In the genomic region with DNA sequence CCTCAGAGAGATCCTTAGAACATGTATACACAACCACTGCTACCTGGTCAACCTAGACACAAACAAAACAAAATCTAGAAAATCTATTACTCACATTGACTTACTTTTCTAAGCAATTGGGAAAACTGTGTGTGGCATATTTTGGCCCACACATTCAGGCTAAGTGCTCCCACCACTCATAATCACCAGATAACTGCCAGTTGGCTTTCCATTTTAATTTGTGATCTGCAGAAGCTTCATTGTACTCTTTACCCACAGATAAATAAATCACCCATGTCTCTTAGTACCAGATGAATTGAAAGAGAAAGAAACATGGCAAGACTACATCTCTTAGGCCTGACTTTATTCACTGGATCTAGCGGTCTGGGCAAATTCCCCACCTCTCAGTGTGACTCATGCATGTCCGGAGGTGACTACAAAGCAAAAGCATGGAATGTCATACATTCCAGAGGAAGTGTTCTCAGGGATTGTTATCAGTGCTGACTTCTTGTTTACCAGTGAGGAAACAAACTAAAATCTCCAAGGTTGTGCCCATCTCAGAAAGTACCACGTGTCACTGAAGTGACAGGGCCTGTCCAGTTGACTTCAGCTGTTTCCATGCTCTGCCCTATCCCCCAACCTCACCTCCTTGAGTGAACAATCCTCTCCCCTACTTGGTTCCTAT, we compare ENCODE assay signal across 9 cellular contexts. TPM values are rescaled to one million over a fixed set of nuclear protein-coding genes. Genes with fewer than 3 reads are reported as not detected.
DNase-seq lines count a peak whose midpoint lies in the region; ATAC-seq and TF ChIP-seq lines count a peak whose summit lies in the region.
"Had no signal": no experiment of that assay in that cellular context is flagged by ENCODE, and none has a peak within 500 bp of the region (broad histone marks: within the 10 kb centered on the region; RNA-seq: fewer than 3 reads in every experiment).

No MANE protein-coding gene starts in this region.

- H2BK12ac ChIP-seq in neuronal stem cell (ENCODE audit: low read length) = no peak overlapping the region

- intact Hi-C loops in PC-9 (cut with micrococcal nuclease; ENCODE audit: unreplicated experiment) (loop anchor here (1.0 to 2.0 kb wide), 7 partner anchors 14 to 283 kb away; a partner anchor contains a TSS), testis (cut with DNase I; ENCODE audit: low total_unique reads) (no loop called here)

- WGBS in neuronal stem cell (ENCODE audit: extremely low coverage in 2 of 2, insufficient read length in 2 of 2, insufficient replicate concordance in 1 of 2), 2 donors = no CpG with 5 or more reads among the region's 3 CpGs
- WGBS in testis, 2 donors = 54 to 68% methylated on average over 3 of the region's 3 CpGs

- H2BK5ac ChIP-seq in neuronal stem cell (ENCODE audit: low read length) = no peak overlapping the region

- H3K79me2 ChIP-seq in PC-9 (ENCODE audit: low read depth) = peaks cover 15% of the 10 kb centered on the region
- peaks cover 26% of the 10 kb centered on the region for H3K79me2 ChIP-seq in fibroblast of lung (ENCODE audit: control insufficient read depth, insufficient read depth, low read length)

- H3K18ac ChIP-seq in neuronal stem cell (ENCODE audit: low read length) = no peak overlapping the region

- H4K91ac ChIP-seq in neuronal stem cell (ENCODE audit: low read depth, low read length, poor library complexity) = no peak overlapping the region

- POLR2A ChIA-PET in BJ (lab: Charles Lee) (no interaction called here), PC-9 (lab: Charles Lee; ENCODE audit: unreplicated experiment) (interaction anchor here (0.8 to 1.5 kb wide), 2 partner anchors 248 to 279 kb away, joined by 3 read pairs; no protein-coding TSS in a partner anchor)

- no peaks in the 10 kb centered on the region for H3K9me2 ChIP-seq in PC-9 (ENCODE audit: insufficient read depth)

- H3K36me3 Mint-ChIP-seq in activated T-cell treated with anti-CD3 and anti-CD28 coated beads, Interleukin-2, amount 50 U/mL, for 4 hours (ENCODE audit: insufficient read depth) = no peaks in the 10 kb centered on the region

- H3K4me2 ChIP-seq in PC-9 (peak overlapping the region; percentile 42), fibroblast of lung (ENCODE audit: extremely low read depth, insufficient read depth, low read length) (peak overlapping the region; percentile 19), neuronal stem cell (ENCODE audit: insufficient read depth, low read length, poor library complexity, severe bottlenecking) (no peak overlapping the region)

- peaks cover 2% of the 10 kb centered on the region for H3K4me1 Mint-ChIP-seq in activated T-cell treated with anti-CD3 and anti-CD28 coated beads, Interleukin-2, amount 50 U/mL, for 4 hours (ENCODE audit: low read depth)

- CTCF ChIA-PET in BJ (lab: Yijun Ruan, JAX) (interaction anchor here (0.7 to 1.1 kb wide), 2 partner anchors 10 to 13 kb away, joined by 3 read pairs; no protein-coding TSS in a partner anchor), PC-9 (lab: Charles Lee) (no interaction called here)

- H3K9ac ChIP-seq in fibroblast of lung (ENCODE audit: insufficient read depth, low read length) = no peak overlapping the region
- H3K9ac ChIP-seq in neuronal stem cell (ENCODE audit: low read depth, low read length, poor library complexity) = no peak overlapping the region

- peaks cover 24% of the 10 kb centered on the region for H3F3A ChIP-seq in PC-9 (ENCODE audit: insufficient read depth, low read depth)

- no peak overlapping the region for H2AK5ac ChIP-seq in neuronal stem cell (ENCODE audit: low read depth, low read length)

- no peak for TF ChIP-seq CTCF in BJ (IDR thresholded peaks at IDR 0.05; ENCODE audit: insufficient read depth, low read depth, low read length)
- no peak for TF ChIP-seq CTCF in PC-9 (conservative IDR thresholded peaks at IDR 0.05)
- TF ChIP-seq CTCF in fibroblast of lung (conservative IDR thresholded peaks at IDR 0.05 in 1 of 2, IDR thresholded peaks at IDR 0.05 in 1 of 2; ENCODE audit: low read depth in 1 of 2, low read length in 2 of 2) = no peak
- TF ChIP-seq CTCF in testis (IDR thresholded peaks at IDR 0.05) = no peak

- DNase-seq in BJ (ENCODE audit: low read depth) = peak; percentile 91
- peak; percentile 73 to 99 for DNase-seq in PC-9
- DNase-seq in fibroblast of lung (ENCODE audit: low read depth in 2 of 2) = peak; percentile 89 to 100
- peak; percentile 6 for DNase-seq in neuronal stem cell (ENCODE audit: low spot score)
- DNase-seq in activated T-cell treated with anti-CD3 and anti-CD28 coated beads, Interleukin-2, amount 50 U/mL, for 4 hours = no peak
- DNase-seq in testis = no peak
- no peak for DNase-seq in activated CD4-positive, alpha-beta T cell treated with anti-CD3 and anti-CD28 coated beads for 48 hours
- DNase-seq: hypothalamus had no signal

- no peak overlapping the region for H3K14ac ChIP-seq in neuronal stem cell (ENCODE audit: low read length)

- H3K79me1 ChIP-seq in neuronal stem cell (ENCODE audit: low read depth, low read length) = no peaks in the 10 kb centered on the region

- no peak overlapping the region for H3K4me3 ChIP-seq in BJ (ENCODE audit: low read depth, low read length)
- H3K4me3 ChIP-seq in PC-9 = no peak overlapping the region
- H3K4me3 ChIP-seq in fibroblast of lung (replicated peaks in 1 of 4; ENCODE audit: control extremely low read depth in 1 of 4, insufficient read depth in 1 of 4, low read depth in 3 of 4, low read length in 4 of 4) = no peak overlapping the region
- H3K4me3 ChIP-seq in neuronal stem cell (ENCODE audit: low read length in 2 of 2) = no peak overlapping the region
- no peak overlapping the region for H3K4me3 ChIP-seq in testis

- no peak overlapping the region for H3K4ac ChIP-seq in neuronal stem cell (ENCODE audit: low read length)

- peaks cover 13% of the 10 kb centered on the region for H3K27me3 Mint-ChIP-seq in activated T-cell treated with anti-CD3 and anti-CD28 coated beads, Interleukin-2, amount 50 U/mL, for 4 hours (ENCODE audit: low read depth)

- H3K27me3 ChIP-seq in BJ (ENCODE audit: control insufficient read depth, insufficient read depth, low read length) (no peaks in the 10 kb centered on the region), PC-9 (ENCODE audit: insufficient read depth, low read depth) (no peaks in the 10 kb centered on the region), fibroblast of lung (ENCODE audit: control insufficient read depth, insufficient read depth, low read length) (no peaks in the 10 kb centered on the region), neuronal stem cell (ENCODE audit: control insufficient read depth in 3 of 3, insufficient read depth in 3 of 3, low read depth in 1 of 3, low read length in 3 of 3) (no peaks in the 10 kb centered on the region), testis (no peaks in the 10 kb centered on the region)

- no peak overlapping the region for H4K8ac ChIP-seq in neuronal stem cell (ENCODE audit: low read depth, low read length)

- BruUV-seq in PC-9 (replicated peaks; lab: Mats Ljungman, UMichigan) = no TSS peak

- H3K36me3 ChIP-seq in BJ (ENCODE audit: control insufficient read depth, insufficient read depth, low read length) = no peaks in the 10 kb centered on the region
- no peaks in the 10 kb centered on the region; the same call in 1 of the 2 replicates for H3K36me3 ChIP-seq in PC-9 (ENCODE audit: low read depth)
- no peaks in the 10 kb centered on the region for H3K36me3 ChIP-seq in fibroblast of lung (ENCODE audit: control insufficient read depth, insufficient read depth, low read length)
- H3K36me3 ChIP-seq in neuronal stem cell (replicated peaks in 1 of 2; ENCODE audit: control insufficient read depth in 2 of 2, insufficient read depth in 2 of 2, low read length in 2 of 2) = no peaks in the 10 kb centered on the region
- H3K36me3 ChIP-seq in testis (ENCODE audit: low read depth, missing control alignments) = no peaks in the 10 kb centered on the region

- no peak overlapping the region for H2BK120ac ChIP-seq in neuronal stem cell (ENCODE audit: low read depth, low read length)

- H3K4me3 Mint-ChIP-seq in activated T-cell treated with anti-CD3 and anti-CD28 coated beads, Interleukin-2, amount 50 U/mL, for 4 hours = no peak overlapping the region

- no peak overlapping the region for H2BK15ac ChIP-seq in neuronal stem cell (ENCODE audit: low read length)

- H3K27ac ChIP-seq in PC-9 (peak overlapping the region; percentile 68), fibroblast of lung (ENCODE audit: insufficient read depth, low read length) (peak overlapping the region; percentile 99), neuronal stem cell (replicated peaks; ENCODE audit: low read length) (no peak overlapping the region), testis (no peak overlapping the region)

- H3K9me3 ChIP-seq in PC-9 (ENCODE audit: insufficient read depth, low read depth) = peaks cover 17% of the 10 kb centered on the region
- H3K9me3 ChIP-seq in fibroblast of lung (ENCODE audit: control insufficient read depth, insufficient read depth, low read depth, low read length) = no peaks in the 10 kb centered on the region
- peaks cover 1 to 3% of the 10 kb centered on the region in 2 donors for H3K9me3 ChIP-seq in neuronal stem cell (replicated peaks in 1 of 2; ENCODE audit: control insufficient read depth in 2 of 2, insufficient read depth in 1 of 2, low read depth in 1 of 2, low read length in 2 of 2)
- H3K9me3 ChIP-seq in testis = no peaks in the 10 kb centered on the region

- H3K23ac ChIP-seq in neuronal stem cell (ENCODE audit: low read depth, low read length, poor library complexity) = no peak overlapping the region

- peaks cover 14% of the 10 kb centered on the region for H3K9me3 Mint-ChIP-seq in activated T-cell treated with anti-CD3 and anti-CD28 coated beads, Interleukin-2, amount 50 U/mL, for 4 hours

- H3K4me1 ChIP-seq in PC-9 (replicated peaks; ENCODE audit: insufficient read depth) (peaks cover 52% of the 10 kb centered on the region), fibroblast of lung (ENCODE audit: control insufficient read depth, extremely low read depth, insufficient read depth, low read length) (peaks cover 31% of the 10 kb centered on the region), neuronal stem cell (ENCODE audit: control insufficient read depth in 2 of 2, insufficient read depth in 1 of 2, low read depth in 1 of 2, low read length in 2 of 2) (peaks cover 13 to 14% of the 10 kb centered on the region in 2 donors), testis (no peaks in the 10 kb centered on the region)

- ATAC-seq in activated T-cell treated with anti-CD3 and anti-CD28 coated beads, Interleukin-2, amount 50 U/mL, for 4 hours = no peak
- no peak for ATAC-seq in GM18519 (IDR thresholded peaks at IDR 0.05; ENCODE audit: low FRiP score, unreplicated experiment)

- TF ChIP-seq POLR2A in testis (IDR thresholded peaks at IDR 0.05) = no peak

- no peaks in the 10 kb centered on the region for H4K20me1 ChIP-seq in PC-9 (ENCODE audit: insufficient read depth)
- no peaks in the 10 kb centered on the region for H4K20me1 ChIP-seq in fibroblast of lung (ENCODE audit: control insufficient read depth, extremely low read depth, insufficient read depth, low read length)

- H2AFZ ChIP-seq in PC-9 (no peak overlapping the region), fibroblast of lung (ENCODE audit: low read length) (no peak overlapping the region), neuronal stem cell (ENCODE audit: low read length) (no peak overlapping the region)

RNA-seq across cellular contexts. Expression of a gene that starts 52.4 kb away (rescaled TPM):
- polyA plus RNA-seq in BJ (2011; rRNA removed) = 7.8 and 11.6 TPM in 2 replicates
- polyA minus RNA-seq in BJ (2011; rRNA and poly(A)+ RNA removed) = 9.8 and 11.6 TPM in 2 replicates
- 30.4 and 32.0 TPM in 2 replicates for total RNA-seq in PC-9 (2021)
- total RNA-seq in fibroblast of lung = 21.3 and 30.2 TPM in 2 replicates
- 18.8 and 20.1 TPM in 2 replicates for polyA plus RNA-seq in fibroblast of lung
- polyA plus RNA-seq in fibroblast of lung (2012) = 20.1 and 20.2 TPM in 2 replicates
- polyA minus RNA-seq in fibroblast of lung (ENCODE audit: low replicate concordance) = 13.4 and 17.8 TPM in 2 replicates
- 8.7 TPM for polyA plus RNA-seq in neuronal stem cell (2013, experiment 1 of 2)
- 8.7 TPM for polyA plus RNA-seq in neuronal stem cell (2013, experiment 2 of 2)
- 10 to 100 TPM; 22.3 to 27.3 (median 27.1) TPM for total RNA-seq in activated T-cell treated with anti-CD3 and anti-CD28 coated beads, Interleukin-2, amount 50 U/mL, for 4 hours
- total RNA-seq in testis = 10 to 100 TPM; 16.8 to 21.2 TPM
- polyA plus RNA-seq in testis (ENCODE audit: insufficient read depth, low read depth, low replicate concordance) = 16.5 TPM

Comparison
In these comparisons a context has a peak if more than half of its experiments do, and no peak if none do; other contexts are left out.
1. DNase-seq: peak in BJ (single experiment), PC-9 (2 of 2), fibroblast of lung (2 of 2) and neuronal stem cell (single experiment); none in activated T-cell treated with anti-CD3 and anti-CD28 coated beads, Interleukin-2, amount 50 U/mL, for 4 hours (single experiment), testis (single experiment) and activated CD4-positive, alpha-beta T cell treated with anti-CD3 and anti-CD28 coated beads for 48 hours (single experiment).
2. H3K27ac ChIP-seq: peak in PC-9 (single experiment) and fibroblast of lung (single experiment); none in neuronal stem cell (single experiment) and testis (0 of 2).